In the genomic region with DNA sequence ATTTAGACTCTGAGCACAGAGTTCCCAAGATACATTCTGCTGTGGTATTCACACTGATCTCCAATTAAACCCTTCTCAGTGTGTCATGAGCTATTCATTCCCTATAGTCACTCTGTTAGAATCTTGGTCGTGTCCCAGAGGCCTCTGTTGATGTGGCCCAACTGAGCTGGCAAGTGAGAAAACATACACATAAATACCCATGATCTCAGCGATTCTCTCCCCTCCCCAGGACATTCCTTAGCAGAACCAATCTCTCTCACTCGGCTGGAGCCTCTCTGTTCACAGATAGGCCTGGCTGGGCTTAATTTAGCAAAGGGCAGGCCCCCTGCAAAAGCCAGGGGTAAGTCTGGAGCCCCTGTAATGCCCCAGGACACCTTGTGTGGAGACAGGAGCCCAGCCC, we compare ENCODE assay signal across 8 cellular contexts.
DNase-seq lines count a peak whose midpoint lies in the region; ATAC-seq and TF ChIP-seq lines count a peak whose summit lies in the region.
"Not testable (repeated sequence)": the region's sequence is repeated elsewhere in the genome, so short reads cannot be mapped to it uniquely, and the experiment has no call there.

No MANE protein-coding gene starts in this region.

- ATAC-seq in GM23338 (peak; percentile 86), SK-N-SH treated with all-trans-retinoic acid at 6 μM for 48 hours (peak; percentile 87), esophagus mucosa (peak; percentile 49), Right ventricle myocardium superior (ENCODE audit: poor library complexity) (peak; percentile 89), left ventricle myocardium superior (peak; percentile 91), mucosa of descending colon (peak; percentile 52), sciatic nerve (peak; percentile 79), upper lobe of right lung (peak; percentile 78)

- not testable (repeated sequence) for H3K27me3 Mint-ChIP-seq in GM23338 (ENCODE audit: insufficient read depth, low read depth, poor library complexity)

- DNase-seq in GM23338 (ENCODE audit: low spot score); Right ventricle myocardium superior; left ventricle myocardium superior; mucosa of descending colon; sciatic nerve (ENCODE audit: low spot score); upper lobe of right lung: not testable (repeated sequence)

- not testable (repeated sequence) for H2AFZ ChIP-seq in GM23338

- not testable (repeated sequence) for H3K27ac Mint-ChIP-seq in GM23338

- not testable (repeated sequence) for H3K4me3 Mint-ChIP-seq in GM23338

- H3K4me2 ChIP-seq in GM23338: not testable (repeated sequence)

- intact Hi-C loops in Right ventricle myocardium superior (cut with DNase I); left ventricle myocardium superior (cut with micrococcal nuclease); mucosa of descending colon (cut with DNase I, micrococcal nuclease); sciatic nerve (cut with DNase I); upper lobe of right lung (cut with DNase I): not testable (repeated sequence)

- not testable (repeated sequence) for H3K9me2 ChIP-seq in GM23338 (ENCODE audit: insufficient read depth)

- H3K79me2 ChIP-seq in GM23338 (replicated peaks; ENCODE audit: insufficient read depth): not testable (repeated sequence)

- H3K4me3 ChIP-seq in GM23338, mucosa of descending colon, upper lobe of right lung: not testable (repeated sequence)

- H3K4me1 ChIP-seq in GM23338 (ENCODE audit: insufficient read depth); mucosa of descending colon (ENCODE audit: low read depth); upper lobe of right lung: not testable (repeated sequence)

- not testable (repeated sequence) for H3K36me3 Mint-ChIP-seq in GM23338 (ENCODE audit: low read depth)

- not testable (repeated sequence) for H3K27me3 ChIP-seq in GM23338 (ENCODE audit: insufficient read depth); upper lobe of right lung

- H4K20me1 ChIP-seq in GM23338 (replicated peaks; ENCODE audit: insufficient read depth): not testable (repeated sequence)

- not testable (repeated sequence) for H3K27ac ChIP-seq in GM23338 (ENCODE audit: low read depth); upper lobe of right lung

- not testable (repeated sequence) for H3K4me1 Mint-ChIP-seq in GM23338

- not testable (repeated sequence) for H3F3A ChIP-seq in GM23338 (replicated peaks; ENCODE audit: low read depth)

- H3K9me3 Mint-ChIP-seq in GM23338: not testable (repeated sequence)

- not testable (repeated sequence) for TF ChIP-seq CTCF in GM23338 (conservative IDR thresholded peaks at IDR 0.05; ENCODE audit: low read depth in 2 of 2); mucosa of descending colon (IDR thresholded peaks at IDR 0.05); upper lobe of right lung (IDR thresholded peaks at IDR 0.05)

- not testable (repeated sequence) for H3K36me3 ChIP-seq in GM23338 (ENCODE audit: insufficient read depth); mucosa of descending colon (ENCODE audit: low read depth); upper lobe of right lung

- not testable (repeated sequence) for H3K9me3 ChIP-seq in mucosa of descending colon, upper lobe of right lung
